Comparison of ENCODE assay signal across 8 cellular contexts in the genomic region with DNA sequence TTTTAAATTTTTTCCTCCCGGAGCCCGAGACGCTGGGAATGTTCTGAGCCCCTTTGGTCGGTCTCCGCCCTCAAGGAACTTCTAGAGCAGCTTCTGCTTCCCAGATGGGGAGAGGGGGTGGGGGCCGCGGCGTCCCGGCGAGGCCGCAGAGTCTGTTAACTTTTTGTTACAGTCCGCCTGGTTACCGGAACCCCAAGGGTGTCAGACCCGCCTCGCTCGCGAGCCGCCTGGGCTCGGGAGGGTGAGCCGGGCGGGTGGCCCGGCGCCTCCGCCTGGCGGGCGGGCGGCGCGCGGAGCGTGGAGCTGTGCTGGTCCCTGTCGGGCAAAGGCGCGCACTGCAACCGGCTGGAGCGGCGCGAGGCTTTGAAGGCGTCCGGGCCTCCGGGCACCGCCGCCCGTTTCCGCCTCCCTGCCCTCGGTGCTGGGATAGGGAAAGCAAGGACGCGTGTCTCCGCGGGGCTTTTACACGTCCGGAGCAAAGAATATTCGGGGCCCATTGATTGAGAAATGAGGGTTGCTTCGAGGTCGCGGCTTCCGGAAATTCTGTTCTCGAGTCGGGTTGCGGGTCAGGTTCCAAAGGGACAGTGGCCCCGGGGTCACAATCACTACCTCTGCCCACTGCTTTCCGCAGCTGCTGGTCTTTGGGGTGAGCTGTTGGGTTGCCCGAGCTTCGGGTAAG. TPM values are rescaled to one million over a fixed set of nuclear protein-coding genes. Genes with fewer than 3 reads are reported as not detected.
DNase-seq lines count a peak whose midpoint lies in the region; ATAC-seq lines count a peak whose summit lies in the region.

No MANE protein-coding gene starts in this region.

- no peaks in the 10 kb centered on the region for H3K36me3 ChIP-seq in esophagus (ENCODE audit: control insufficient read depth in 2 of 2, insufficient read depth in 2 of 2, low read length in 1 of 2)
- H3K36me3 ChIP-seq in muscle layer of colon (ENCODE audit: insufficient read depth, low read length) = no peaks in the 10 kb centered on the region

- H3K27me3 ChIP-seq in esophagus (ENCODE audit: control insufficient read depth in 1 of 2, insufficient read depth in 2 of 2, low read length in 2 of 2) (peaks cover 0 to 3% of the 10 kb centered on the region in 2 donors), muscle layer of colon (ENCODE audit: control insufficient read depth in 1 of 2, insufficient read depth in 2 of 2, low read length in 2 of 2) (peaks cover 52 to 87% of the 10 kb centered on the region in 2 donors)

- H3K27ac ChIP-seq in esophagus (ENCODE audit: low read depth in 2 of 2, low read length in 1 of 2) (peak overlapping the region; percentile 70 to 83), muscle layer of colon (ENCODE audit: low read depth, low read length) (peak overlapping the region; percentile 35)

- H3K4me3 ChIP-seq in esophagus (ENCODE audit: low read depth in 1 of 2, low read length in 2 of 2) (peak overlapping the region; percentile 70 to 77), muscle layer of colon (ENCODE audit: low read depth in 1 of 2, low read length in 2 of 2) (peak overlapping the region; percentile 45 to 66)

- H3K9me3 ChIP-seq in esophagus (ENCODE audit: control insufficient read depth in 2 of 2, insufficient read depth in 1 of 2, low read depth in 1 of 2, low read length in 1 of 2) (no peaks in the 10 kb centered on the region), muscle layer of colon (ENCODE audit: low read length) (no peaks in the 10 kb centered on the region)

- WGBS in esophagus, 2 donors = 1% methylated on average over 64 of the region's 64 CpGs

- H3K9ac ChIP-seq in muscle layer of colon (ENCODE audit: low read length) = no peak overlapping the region

- ATAC-seq in HG02943 (IDR thresholded peaks at IDR 0.05; ENCODE audit: low read depth, unreplicated experiment) = peak; percentile 44

- H3K4me1 ChIP-seq in esophagus (ENCODE audit: control insufficient read depth in 2 of 2, insufficient read depth in 2 of 2, low read length in 1 of 2) (peaks cover 3 to 13% of the 10 kb centered on the region in 2 donors), muscle layer of colon (ENCODE audit: insufficient read depth, low read length) (peaks cover 38% of the 10 kb centered on the region)

- DNase-seq in NCI-H2081 (lab: John Stamatoyannopoulos, UW) (peak; percentile 33 to 46), NCI-H2081 treated with DMSO at 0.1 percent for 48 hours (lab: John Stamatoyannopoulos, UW) (no peak), NOMO-1 treated with dmso at 0.1 percent for 144 hours (lab: John Stamatoyannopoulos, UW; ENCODE audit: unreplicated experiment) (peak; percentile 45), activated T-cell treated with anti-CD3 and anti-CD28 coated beads for 48 hours (ENCODE audit: low read depth) (peak; percentile 84)
- peak; percentile 88 for DNase-seq in stimulated activated CD8-positive, alpha-beta memory T cell treated with anti-CD3 and anti-CD28 coated beads, Interleukin-4, amount 100 ng/mL, for 48 hours

RNA-seq across cellular contexts. Expression of gene HS3ST3B1, which starts 1.7 kb away (rescaled TPM):
- polyA plus RNA-seq in esophagus = 1 to 10 TPM; 1.4 to 1.7 TPM
